8 cellular contexts compared by ENCODE assay signal in the genomic region with DNA sequence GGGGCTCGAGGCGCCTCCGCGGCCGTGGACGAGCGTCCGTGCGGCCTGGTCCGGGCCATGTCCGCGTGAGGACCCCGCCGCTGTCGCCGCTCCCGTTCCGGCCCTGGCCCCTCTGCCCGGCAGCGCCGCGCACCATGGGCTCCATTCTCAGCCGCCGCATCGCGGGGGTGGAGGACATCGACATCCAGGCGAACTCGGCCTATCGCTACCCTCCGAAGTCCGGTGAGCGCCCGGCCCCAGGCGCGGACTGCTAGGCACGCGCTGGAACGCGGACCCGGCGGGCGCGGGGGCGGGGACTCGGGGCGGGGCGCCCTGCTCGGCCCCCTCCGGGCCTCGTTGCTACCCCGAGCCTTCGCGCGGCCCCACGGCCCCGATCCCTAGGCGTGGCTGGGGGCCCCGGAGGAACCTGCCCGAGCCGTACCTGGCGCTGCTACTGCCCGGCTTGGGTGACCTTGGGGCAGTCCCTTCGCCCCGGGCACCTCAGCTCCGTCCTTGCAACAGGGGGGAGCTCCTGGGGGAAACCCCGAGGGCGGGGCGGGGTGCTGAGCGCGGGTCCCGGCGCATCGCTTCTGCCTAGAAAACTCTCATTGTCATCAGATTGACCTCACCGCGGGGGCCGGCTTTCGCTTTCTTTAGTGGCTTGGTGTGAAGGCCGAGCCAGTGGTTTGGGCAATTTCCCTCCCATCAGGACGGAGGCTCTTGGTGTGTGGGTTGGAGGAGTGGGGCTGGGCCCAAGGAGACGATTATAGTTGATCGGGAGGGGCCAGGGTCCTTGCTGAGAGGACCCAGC. TPM values are rescaled to one million over a fixed set of nuclear protein-coding genes. Genes with fewer than 3 reads are reported as not detected.
DNase-seq lines count a peak whose midpoint lies in the region; ATAC-seq and TF ChIP-seq lines count a peak whose summit lies in the region.

No MANE protein-coding gene starts in this region.

- H3K4me1 ChIP-seq in parathyroid adenoma, result peaks cover 15% of the 10 kb centered on the region

- no peaks in the 10 kb centered on the region for H3K36me3 ChIP-seq in parathyroid adenoma (ENCODE audit: control insufficient read depth, insufficient read depth, low read length)

- ATAC-seq in GM18868 (IDR thresholded peaks at IDR 0.05; ENCODE audit: unreplicated experiment), result peak; percentile 61
- peak; percentile 54 for ATAC-seq in HG03066 (IDR thresholded peaks at IDR 0.05; ENCODE audit: low read depth, unreplicated experiment)

- H2AFZ ChIP-seq in parathyroid adenoma, result peak overlapping the region; percentile 93

- peak; percentile 62 for DNase-seq in RPMI7951 (ENCODE audit: low read depth)
- peak; percentile 80 for DNase-seq in activated naive CD4-positive, alpha-beta T cell treated with Interleukin-2 at 50 U/mL for 16 hours
- DNase-seq in head of caudate nucleus, result peak in 38 of 42 donors; percentile 22 to 78 (median 52)
- DNase-seq in type B pancreatic cell (ENCODE audit: extremely low spot score, unreplicated experiment), result no peak

- H3K4me3 ChIP-seq in parathyroid adenoma (ENCODE audit: low read depth, low read length), result peak overlapping the region; percentile 85

- H3K36me3 Mint-ChIP-seq in type B pancreatic cell, result peaks cover 11% of the 10 kb centered on the region

- H3K9me3 Mint-ChIP-seq in type B pancreatic cell, result no peaks in the 10 kb centered on the region

- no peaks in the 10 kb centered on the region for H3K9me3 ChIP-seq in parathyroid adenoma (ENCODE audit: control insufficient read depth, low read length)

- peak overlapping the region; percentile 98 for H3K27ac Mint-ChIP-seq in type B pancreatic cell

- H3K9ac ChIP-seq in parathyroid adenoma, result peak overlapping the region; percentile 97

- no peaks in the 10 kb centered on the region for H3K27me3 Mint-ChIP-seq in type B pancreatic cell

- H3K27me3 ChIP-seq in parathyroid adenoma (ENCODE audit: control insufficient read depth, insufficient read depth, low read length), result no peaks in the 10 kb centered on the region

- peak overlapping the region; percentile 76 for H3K27ac ChIP-seq in 22Rv1
- H3K27ac ChIP-seq in parathyroid adenoma, result peak overlapping the region; percentile 99

- H3K79me2 ChIP-seq in parathyroid adenoma, result peaks cover 49% of the 10 kb centered on the region

- TF ChIP-seq CTCF in 22Rv1 (IDR thresholded peaks at IDR 0.05), result no peak
- TF ChIP-seq CTCF in parathyroid adenoma (IDR thresholded peaks at IDR 0.05), result no peak
- TF ChIP-seq CTCF in type B pancreatic cell (conservative IDR thresholded peaks at IDR 0.05), result no peak

- peaks cover 24% of the 10 kb centered on the region for H3K4me1 Mint-ChIP-seq in type B pancreatic cell (ENCODE audit: unreplicated experiment)

- intact Hi-C loops in head of caudate nucleus (cut with DNase I), result loop anchor here (5.0 kb wide), 1 partner anchor 57 kb away; no protein-coding TSS in a partner anchor

- peak overlapping the region; percentile 100 for H3K4me3 Mint-ChIP-seq in type B pancreatic cell

- peak overlapping the region; percentile 89 for H3K4me2 ChIP-seq in parathyroid adenoma (ENCODE audit: low read length)

RNA-seq across cellular contexts. Expression of a gene that starts 0.4 kb away (rescaled TPM):
- total RNA-seq in RPMI7951 (2014; rRNA removed; shearing (Covaris generic)), result 10.4 and 18.3 TPM in 2 replicates
- 87.9 and 88.6 TPM in 2 replicates for total RNA-seq in type B pancreatic cell (ENCODE audit: low replicate concordance)

RNA-seq across cellular contexts. Expression of a gene that starts 10.3 kb away (rescaled TPM):
- 3.3 and 4.7 TPM in 2 replicates for total RNA-seq in RPMI7951 (2014; rRNA removed; shearing (Covaris generic))
- total RNA-seq in type B pancreatic cell (ENCODE audit: low replicate concordance), result 49.2 and 85.9 TPM in 2 replicates
